Comparison of ENCODE assay signal across 8 cellular contexts in genomic region chr20:63873477-63873971, GRCh38. TPM values are rescaled to one million over a fixed set of nuclear protein-coding genes. Genes with fewer than 3 reads are reported as not detected.
A peak's percentile ranks its signal among the peaks of the same experiment; 100 is the strongest.
DNase-seq lines count a peak whose midpoint lies in the region; ATAC-seq and TF ChIP-seq lines count a peak whose summit lies in the region.

No MANE protein-coding gene starts in this region.

- intact Hi-C loops in breast epithelium (cut with DNase I; ENCODE audit: low total_unique reads), result no loop called here

- H2BK15ac ChIP-seq in mesenchymal stem cell (ENCODE audit: low read depth, poor library complexity, severe bottlenecking), result no peak overlapping the region

- H3K4ac ChIP-seq in mesenchymal stem cell (ENCODE audit: low read depth in 1 of 2, low read length in 2 of 2), result no peak overlapping the region

- H2BK12ac ChIP-seq in mesenchymal stem cell (ENCODE audit: low read length in 2 of 2), result no peak overlapping the region

- no peak overlapping the region for H4K91ac ChIP-seq in mesenchymal stem cell (ENCODE audit: low read length)

- no peak overlapping the region for H3K4me2 ChIP-seq in mesenchymal stem cell (ENCODE audit: low read length, poor library complexity, severe bottlenecking)

- no peak overlapping the region for H2AFZ ChIP-seq in mesenchymal stem cell (ENCODE audit: low read depth, low read length)

- WGBS in mesenchymal stem cell, result 77% methylated on average over 14 of the region's 14 CpGs

- H3K27me3 ChIP-seq in breast epithelium (no peaks in the 10 kb centered on the region), mesenchymal stem cell (ENCODE audit: control insufficient read depth in 1 of 2, insufficient read depth in 1 of 2, low read length in 2 of 2) (no peaks in the 10 kb centered on the region)

- DNase-seq in AG10803 (ENCODE audit: low read depth) (peak; percentile 85), NOMO-1 treated with dmso at 0.1 percent for 144 hours (lab: John Stamatoyannopoulos, UW; ENCODE audit: unreplicated experiment) (peak; percentile 87), breast epithelium (ENCODE audit: low spot score in 2 of 2) (no peak), mesenchymal stem cell (peak; percentile 88), cortex of kidney (lab: John Stamatoyannopoulos, UW) (no peak)

- TF ChIP-seq CTCF in AG10803 (conservative IDR thresholded peaks at IDR 0.05; ENCODE audit: low read length), result no peak
- no peak for TF ChIP-seq CTCF in breast epithelium (IDR thresholded peaks at IDR 0.05)

- H4K8ac ChIP-seq in mesenchymal stem cell (ENCODE audit: low read length), result peak overlapping the region; percentile 10

- ATAC-seq in HG03460 (IDR thresholded peaks at IDR 0.05; ENCODE audit: unreplicated experiment) (no peak), GM21526 (IDR thresholded peaks at IDR 0.05; ENCODE audit: low FRiP score, unreplicated experiment) (no peak), HG03159 (IDR thresholded peaks at IDR 0.05; ENCODE audit: unreplicated experiment) (no peak)

- no peaks in the 10 kb centered on the region for H3K4me1 ChIP-seq in breast epithelium
- H3K4me1 ChIP-seq in mesenchymal stem cell (ENCODE audit: control insufficient read depth, insufficient read depth, low read depth, low read length), result peaks cover 10% of the 10 kb centered on the region

- H3K4me3 ChIP-seq in AG10803 (ENCODE audit: low read length) (no peak overlapping the region), breast epithelium (no peak overlapping the region), mesenchymal stem cell (ENCODE audit: insufficient read depth in 1 of 2, low read depth in 1 of 2, low read length in 2 of 2) (no peak overlapping the region)

- H3K9me3 ChIP-seq in breast epithelium, result no peaks in the 10 kb centered on the region
- no peaks in the 10 kb centered on the region for H3K9me3 ChIP-seq in mesenchymal stem cell (ENCODE audit: control insufficient read depth, low read length)

- peak overlapping the region; percentile 17 for H3K9ac ChIP-seq in mesenchymal stem cell (ENCODE audit: low read length)

- no peak overlapping the region for H2AK5ac ChIP-seq in mesenchymal stem cell (ENCODE audit: low read length, severe bottlenecking)

- peaks cover 42% of the 10 kb centered on the region for H3K79me1 ChIP-seq in mesenchymal stem cell (replicated peaks; ENCODE audit: low read length, poor library complexity, severe bottlenecking)

- H3K27ac ChIP-seq in breast epithelium (peak overlapping the region; percentile 45 to 48), mesenchymal stem cell (ENCODE audit: low read length, poor library complexity, severe bottlenecking) (no peak overlapping the region)

- no peak for TF ChIP-seq POLR2A in breast epithelium (IDR thresholded peaks at IDR 0.05)

- H3K23ac ChIP-seq in mesenchymal stem cell (ENCODE audit: low read length in 2 of 2), result no peak overlapping the region

- H3K18ac ChIP-seq in mesenchymal stem cell (ENCODE audit: low read depth in 1 of 2, low read length in 2 of 2), result no peak overlapping the region

- no peak overlapping the region for H2BK120ac ChIP-seq in mesenchymal stem cell (ENCODE audit: low read depth, low read length)

- H3K36me3 ChIP-seq in breast epithelium, result peaks cover 8% of the 10 kb centered on the region
- peaks cover 90 to 96% of the 10 kb centered on the region in 2 experiments for H3K36me3 ChIP-seq in mesenchymal stem cell (ENCODE audit: control insufficient read depth in 1 of 2, insufficient read depth in 2 of 2, low read depth in 1 of 2, low read length in 2 of 2)

- H3K14ac ChIP-seq in mesenchymal stem cell (ENCODE audit: low read length in 2 of 2), result no peak overlapping the region

- H2BK5ac ChIP-seq in mesenchymal stem cell (ENCODE audit: low read depth, low read length, poor library complexity, severe bottlenecking), result no peak overlapping the region

RNA-seq across cellular contexts. Expression of gene TPD52L2, which starts 8.5 kb away (rescaled TPM):
- 100 to 1,000 TPM in 1 of 3 donors, 10 to 100 TPM in 2; 75.1 to 146 (median 84.2) TPM for total RNA-seq in breast epithelium
- polyA plus RNA-seq in mesenchymal stem cell (2013, experiment 1 of 2), result 124 TPM
- 125 TPM for polyA plus RNA-seq in mesenchymal stem cell (2013, experiment 2 of 2)

RNA-seq across cellular contexts. Expression of gene ABHD16B, which starts 12.2 kb away (rescaled TPM):
- total RNA-seq in breast epithelium, result not detected
- not detected for polyA plus RNA-seq in mesenchymal stem cell (2013, experiment 1 of 2)
- not detected for polyA plus RNA-seq in mesenchymal stem cell (2013, experiment 2 of 2)

RNA-seq across cellular contexts. Expression of gene DNAJC5, which starts 21.4 kb away (rescaled TPM):
- total RNA-seq in breast epithelium, result 10 to 100 TPM; 31.1 to 37.9 (median 37.0) TPM
- polyA plus RNA-seq in mesenchymal stem cell (2013, experiment 1 of 2), result 25.4 TPM
- 25.9 TPM for polyA plus RNA-seq in mesenchymal stem cell (2013, experiment 2 of 2)

RNA-seq across cellular contexts. Expression of gene ZBTB46, which starts 42.5 kb away (rescaled TPM):
- 10 to 100 TPM in 2 of 3 donors, 1 to 10 TPM in 1; 8.2 to 18.7 (median 10.7) TPM for total RNA-seq in breast epithelium
- 3.8 TPM for polyA plus RNA-seq in mesenchymal stem cell (2013, experiment 1 of 2)
- 3.9 TPM for polyA plus RNA-seq in mesenchymal stem cell (2013, experiment 2 of 2)

Comparison
In these comparisons a context has a peak if more than half of its experiments do, and no peak if none do; other contexts are left out.
1. DNase-seq: peak in AG10803 (single experiment), NOMO-1 treated with dmso at 0.1 percent for 144 hours (single experiment) and mesenchymal stem cell (single experiment); none in breast epithelium (0 of 2) and cortex of kidney (single experiment).